ENCODE assay signal across 7 cellular contexts in genomic region chr6:149460249-149460648, GRCh38. TPM values are rescaled to one million over a fixed set of nuclear protein-coding genes. Genes with fewer than 3 reads are reported as not detected.
A peak's percentile ranks its signal among the peaks of the same experiment; 100 is the strongest.
DNase-seq lines count a peak whose midpoint lies in the region; ATAC-seq and TF ChIP-seq lines count a peak whose summit lies in the region.
"Not testable (repeated sequence)": the region's sequence is repeated elsewhere in the genome, so short reads cannot be mapped to it uniquely, and the experiment has no call there.
"Had no signal": no experiment of that assay in that cellular context is flagged by ENCODE, and none has a peak within 500 bp of the region (broad histone marks: within the 10 kb centered on the region; RNA-seq: fewer than 3 reads in every experiment).

No MANE protein-coding gene starts in this region.

- peaks cover 12% of the 10 kb centered on the region for H3K4me1 ChIP-seq in ACC112 (ENCODE audit: control insufficient read depth, insufficient read depth, low read length, unreplicated experiment)
- H3K4me1 ChIP-seq in osteoblast (ENCODE audit: insufficient read depth, low read length) = peaks cover 18% of the 10 kb centered on the region

- DNase-seq in activated T-cell treated with anti-CD3 and anti-CD28 coated beads, Interleukin-2, amount 50 U/mL, for 72 hours; osteoblast (ENCODE audit: insufficient read length, low spot score, missing footprints); stimulated activated naive B cell treated with anti-CD40 and anti-IgM and Interleukin-4, amounts not matched to agents 10 μg/mL and 1 μg/mL and 100 μg/mL, for 72 hours: not testable (repeated sequence)
- peak; percentile 46 for DNase-seq in cardiac septum (ENCODE audit: low spot score)

- peak overlapping the region; percentile 22 for H3K27ac Mint-ChIP-seq in activated T-cell treated with anti-CD3 and anti-CD28 coated beads, Interleukin-2, amount 50 U/mL, for 72 hours
- peak overlapping the region; percentile 52 for H3K27ac Mint-ChIP-seq in activated naive CD4-positive, alpha-beta T cell treated with anti-CD3 and anti-CD28 coated beads, Interleukin-2, amount 50 U/mL, for 24 hours
- H3K27ac Mint-ChIP-seq in stimulated activated naive B cell treated with anti-CD40 and anti-IgM and Interleukin-4, amounts not matched to agents 10 μg/mL and 1 μg/mL and 100 μg/mL, for 72 hours = peak overlapping the region; percentile 83

- H3K9me3 ChIP-seq in osteoblast (ENCODE audit: low read depth, low read length) = not testable (repeated sequence)

- H3K4me3 Mint-ChIP-seq in activated T-cell treated with anti-CD3 and anti-CD28 coated beads, Interleukin-2, amount 50 U/mL, for 72 hours; activated naive CD4-positive, alpha-beta T cell treated with anti-CD3 and anti-CD28 coated beads, Interleukin-2, amount 50 U/mL, for 24 hours; stimulated activated naive B cell treated with anti-CD40 and anti-IgM and Interleukin-4, amounts not matched to agents 10 μg/mL and 1 μg/mL and 100 μg/mL, for 72 hours: not testable (repeated sequence)

- H3K36me3 ChIP-seq in ACC112 (ENCODE audit: insufficient read depth, low read length); osteoblast (ENCODE audit: insufficient read depth, low read length): not testable (repeated sequence)

- not testable (repeated sequence) for H3K4me3 ChIP-seq in ACC112 (ENCODE audit: low read depth, low read length); osteoblast (ENCODE audit: insufficient read depth, low read length)

- H4K20me1 ChIP-seq in osteoblast (ENCODE audit: insufficient read depth, low read length) = not testable (repeated sequence)

- not testable (repeated sequence) for H3K9me3 Mint-ChIP-seq in activated T-cell treated with anti-CD3 and anti-CD28 coated beads, Interleukin-2, amount 50 U/mL, for 72 hours; activated naive CD4-positive, alpha-beta T cell treated with anti-CD3 and anti-CD28 coated beads, Interleukin-2, amount 50 U/mL, for 24 hours; stimulated activated naive B cell treated with anti-CD40 and anti-IgM and Interleukin-4, amounts not matched to agents 10 μg/mL and 1 μg/mL and 100 μg/mL, for 72 hours

- not testable (repeated sequence) for H3K4me2 ChIP-seq in osteoblast (ENCODE audit: insufficient read depth, low read length)

- not testable (repeated sequence) for ATAC-seq in activated T-cell treated with anti-CD3 and anti-CD28 coated beads, Interleukin-2, amount 50 U/mL, for 72 hours (replicated peaks in 1 of 2); stimulated activated naive B cell treated with anti-CD40 and anti-IgM and Interleukin-4, amounts not matched to agents 10 μg/mL and 1 μg/mL and 100 μg/mL, for 72 hours (replicated peaks)

- not testable (repeated sequence) for H3K79me2 ChIP-seq in ACC112 (ENCODE audit: control insufficient read depth, insufficient read depth, low read length, unreplicated experiment); osteoblast (ENCODE audit: insufficient read depth, low read length)

- H3K27me3 ChIP-seq in ACC112 (ENCODE audit: insufficient read depth, low read length) = peaks cover 19% of the 10 kb centered on the region; the same call in 1 of the 2 replicates
- not testable (repeated sequence) for H3K27me3 ChIP-seq in osteoblast (ENCODE audit: insufficient read depth, low read length)

- not testable (repeated sequence) for H3K27me3 Mint-ChIP-seq in activated T-cell treated with anti-CD3 and anti-CD28 coated beads, Interleukin-2, amount 50 U/mL, for 72 hours (ENCODE audit: low read depth); activated naive CD4-positive, alpha-beta T cell treated with anti-CD3 and anti-CD28 coated beads, Interleukin-2, amount 50 U/mL, for 24 hours; stimulated activated naive B cell treated with anti-CD40 and anti-IgM and Interleukin-4, amounts not matched to agents 10 μg/mL and 1 μg/mL and 100 μg/mL, for 72 hours

- H2AFZ ChIP-seq in ACC112 (ENCODE audit: low read length, unreplicated experiment); osteoblast (ENCODE audit: low read length): not testable (repeated sequence)

- H3K4me1 Mint-ChIP-seq in activated T-cell treated with anti-CD3 and anti-CD28 coated beads, Interleukin-2, amount 50 U/mL, for 72 hours (ENCODE audit: low read depth) = peaks cover 47% of the 10 kb centered on the region
- peaks cover 31% of the 10 kb centered on the region for H3K4me1 Mint-ChIP-seq in activated naive CD4-positive, alpha-beta T cell treated with anti-CD3 and anti-CD28 coated beads, Interleukin-2, amount 50 U/mL, for 24 hours
- peaks cover 33 to 56% of the 10 kb centered on the region in 2 donors for H3K4me1 Mint-ChIP-seq in stimulated activated naive B cell treated with anti-CD40 and anti-IgM and Interleukin-4, amounts not matched to agents 10 μg/mL and 1 μg/mL and 100 μg/mL, for 72 hours

- peaks cover 38 to 64% of the 10 kb centered on the region in 2 donors for H3K36me3 Mint-ChIP-seq in activated T-cell treated with anti-CD3 and anti-CD28 coated beads, Interleukin-2, amount 50 U/mL, for 72 hours (ENCODE audit: insufficient read depth in 2 of 2)
- H3K36me3 Mint-ChIP-seq in activated naive CD4-positive, alpha-beta T cell treated with anti-CD3 and anti-CD28 coated beads, Interleukin-2, amount 50 U/mL, for 24 hours = peaks cover 15% of the 10 kb centered on the region
- H3K36me3 Mint-ChIP-seq in stimulated activated naive B cell treated with anti-CD40 and anti-IgM and Interleukin-4, amounts not matched to agents 10 μg/mL and 1 μg/mL and 100 μg/mL, for 72 hours = peaks cover 44 to 63% of the 10 kb centered on the region in 2 donors

- H3K27ac ChIP-seq in ACC112 (ENCODE audit: low read depth, low read length) = peak overlapping the region; percentile 2; the same call in 1 of the 2 replicates
- peak overlapping the region; percentile 3 for H3K27ac ChIP-seq in osteoblast (ENCODE audit: low read depth, low read length)

- intact Hi-C loops in cardiac septum (cut with DNase I) = not testable (repeated sequence)

- not testable (repeated sequence) for TF ChIP-seq CTCF in osteoblast (IDR thresholded peaks at IDR 0.05; ENCODE audit: extremely low read depth, low read depth, low read length)

RNA-seq across cellular contexts. Expression of gene ZC3H12D, which starts 24.6 kb away (rescaled TPM):
- 100 to 1,000 TPM; 106 to 170 TPM for total RNA-seq in activated T-cell treated with anti-CD3 and anti-CD28 coated beads, Interleukin-2, amount 50 U/mL, for 72 hours
- total RNA-seq in cardiac septum = 0.35 TPM
- under 0.01 and 0.29 TPM in 2 replicates for total RNA-seq in osteoblast
- total RNA-seq: G401 had no signal

Comparison
In these comparisons a context has a peak if more than half of its experiments do, and no peak if none do; other contexts are left out.
1. H3K27ac Mint-ChIP-seq: peak in every context shown above with its lines; median percentile 83 in stimulated activated naive B cell treated with anti-CD40 and anti-IgM and Interleukin-4, amounts not matched to agents 10 μg/mL and 1 μg/mL and 100 μg/mL, for 72 hours; 52 in activated naive CD4-positive, alpha-beta T cell treated with anti-CD3 and anti-CD28 coated beads, Interleukin-2, amount 50 U/mL, for 24 hours; 22 in activated T-cell treated with anti-CD3 and anti-CD28 coated beads, Interleukin-2, amount 50 U/mL, for 72 hours.
2. RNA of gene ZC3H12D, which starts 24.6 kb away (total RNA-seq): 106 to 170 TPM in activated T-cell treated with anti-CD3 and anti-CD28 coated beads, Interleukin-2, amount 50 U/mL, for 72 hours; 0.35 TPM in cardiac septum (single experiment) and under 0.01 to 0.29 TPM in osteoblast; every median in the first group is over 10 times any median in the second.